In the genomic region with DNA sequence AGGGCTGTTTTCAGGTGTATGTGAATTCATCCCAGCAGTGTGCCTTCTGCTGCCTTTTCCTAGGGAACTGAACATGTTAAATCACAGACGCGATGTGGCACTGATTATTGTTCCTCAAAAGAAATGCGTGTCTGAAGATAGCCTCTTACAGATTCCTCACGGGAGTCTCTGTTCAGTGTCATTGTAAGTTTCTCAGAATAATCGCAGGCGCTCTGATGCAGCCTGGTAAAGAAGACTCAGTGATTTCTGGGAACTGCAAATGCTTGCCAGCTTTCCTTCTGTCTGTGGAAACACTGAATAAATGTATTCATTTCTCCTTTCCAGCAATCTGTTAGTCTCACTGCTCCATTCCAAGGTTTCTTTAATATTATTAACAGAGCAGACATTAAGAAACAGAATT, we compare ENCODE assay signal across 23 cellular contexts. TPM values are rescaled to one million over a fixed set of nuclear protein-coding genes. Genes with fewer than 3 reads are reported as not detected.
"Had no signal": no experiment of that assay in that cellular context is flagged by ENCODE, and none has a peak within 500 bp of the region (broad histone marks: within the 10 kb centered on the region; RNA-seq: fewer than 3 reads in every experiment).

No MANE protein-coding gene starts in this region.

- H3K4me1 Mint-ChIP-seq: activated B cell treated with CpG ODN at 0.5 μM for 24 hours; activated CD4-positive, alpha-beta T cell treated with anti-CD3 and anti-CD28 coated beads for 36 hours; naive B cell; neural crest cell had no signal

- H3K4me3 ChIP-seq: body of pancreas, heart right ventricle, lower lobe of right lung, mucosa of descending colon, pancreas, prostate gland, spleen, upper lobe of right lung had no signal

- H3K4me3 Mint-ChIP-seq: activated B cell treated with CpG ODN at 0.5 μM for 24 hours; activated CD4-positive, alpha-beta T cell treated with anti-CD3 and anti-CD28 coated beads for 36 hours; activated naive CD8-positive, alpha-beta T cell; naive B cell; neural crest cell had no signal

- H3K27ac ChIP-seq: body of pancreas, heart right ventricle, lower lobe of right lung, pancreas, prostate gland, spleen, upper lobe of right lung had no signal

- H3K36me3 ChIP-seq: pancreas, prostate gland had no signal

- DNase-seq: activated B cell treated with CpG ODN at 0.5 μM for 24 hours; activated CD4-positive, alpha-beta T cell treated with anti-CD3 and anti-CD28 coated beads for 36 hours; activated effector memory CD4-positive, alpha-beta T cell treated with Interleukin-2 at 50 U/mL for 16 hours; activated naive CD4-positive, alpha-beta T cell treated with Interleukin-2 at 50 U/mL for 16 hours; activated T-cell treated with anti-CD3 and anti-CD28 coated beads for 4 hours; body of pancreas; cortex of kidney; foreskin fibroblast; heart right ventricle; kidney glomerular epithelial cell; lower lobe of right lung; mesendoderm; mucosa of descending colon; naive B cell; pancreas; spleen; stimulated activated naive CD4-positive, alpha-beta T cell; T-helper 2 cell; upper lobe of right lung had no signal

- H3K27me3 ChIP-seq: body of pancreas, heart right ventricle, pancreas, spleen, upper lobe of right lung had no signal

- H3K9me3 Mint-ChIP-seq: activated B cell treated with CpG ODN at 0.5 μM for 24 hours, naive B cell, neural crest cell had no signal

- H3K27me3 Mint-ChIP-seq: activated B cell treated with CpG ODN at 0.5 μM for 24 hours; activated CD4-positive, alpha-beta T cell treated with anti-CD3 and anti-CD28 coated beads for 36 hours; activated naive CD8-positive, alpha-beta T cell had no signal

- H3K9me3 ChIP-seq: body of pancreas, heart right ventricle, lower lobe of right lung, mucosa of descending colon, pancreas, prostate gland, spleen, upper lobe of right lung had no signal

- H3K4me1 ChIP-seq: body of pancreas, lower lobe of right lung, pancreas, prostate gland, spleen, upper lobe of right lung had no signal

- H3K27ac Mint-ChIP-seq: activated B cell treated with CpG ODN at 0.5 μM for 24 hours; activated CD4-positive, alpha-beta T cell treated with anti-CD3 and anti-CD28 coated beads for 36 hours; activated naive CD8-positive, alpha-beta T cell had no signal

- H3K36me3 Mint-ChIP-seq: naive B cell had no signal

- ATAC-seq: activated CD4-positive, alpha-beta T cell treated with anti-CD3 and anti-CD28 coated beads for 36 hours; body of pancreas; left lobe of liver; mucosa of descending colon; pancreas; upper lobe of right lung had no signal

RNA-seq across cellular contexts. Expression of a gene that starts 28.0 kb away (rescaled TPM):
- total RNA-seq: activated CD4-positive, alpha-beta T cell treated with anti-CD3 and anti-CD28 coated beads for 36 hours had no signal

RNA-seq across cellular contexts. Expression of a gene that starts 29.0 kb away (rescaled TPM):
- total RNA-seq: activated B cell treated with CpG ODN at 0.5 μM for 24 hours; activated CD4-positive, alpha-beta T cell treated with anti-CD3 and anti-CD28 coated beads for 36 hours had no signal

RNA-seq across cellular contexts. Expression of a gene that starts 38.8 kb away (rescaled TPM):
- total RNA-seq: activated CD4-positive, alpha-beta T cell treated with anti-CD3 and anti-CD28 coated beads for 36 hours; neural crest cell had no signal
